Comparison of ENCODE assay signal across 8 cellular contexts in genomic region chr4:66956852-66957251, GRCh38.
"Had no signal": no experiment of that assay in that cellular context is flagged by ENCODE, and none has a peak within 500 bp of the region (broad histone marks: within the 10 kb centered on the region; RNA-seq: fewer than 3 reads in every experiment).

No MANE protein-coding gene starts in this region.

- DNase-seq: GM23248, GOT3, H7, H9, HCEC 1CT, HFFc6 had no signal

- H3K9me3 Mint-ChIP-seq: H9 had no signal

- H2AFZ ChIP-seq: GM23248 had no signal

- ATAC-seq: HCT116 had no signal

- H3K4me3 Mint-ChIP-seq: H9, HFFc6 had no signal

- H3K4me1 Mint-ChIP-seq: H9 had no signal

- H3K4me1 ChIP-seq: HAP-1 had no signal

- H3K27ac Mint-ChIP-seq: H9, HFFc6 had no signal

- H3K4me3 ChIP-seq: GM23248, HAP-1 had no signal

- H3K27ac ChIP-seq: GM23248 had no signal

- H3K36me3 ChIP-seq: HAP-1 had no signal
